ENCODE assay signal across 9 cellular contexts in genomic region chr9:104746798-104747197, GRCh38. TPM values are rescaled to one million over a fixed set of nuclear protein-coding genes. Genes with fewer than 3 reads are reported as not detected.
DNase-seq lines count a peak whose midpoint lies in the region; ATAC-seq, FAIRE-seq and TF ChIP-seq lines count a peak whose summit lies in the region.
"Had no signal": no experiment of that assay in that cellular context is flagged by ENCODE, and none has a peak within 500 bp of the region (broad histone marks: within the 10 kb centered on the region; RNA-seq: fewer than 3 reads in every experiment).

No MANE protein-coding gene starts in this region.

- H3K27ac Mint-ChIP-seq in activated T-cell treated with anti-CD3 and anti-CD28 coated beads, Interleukin-2, amount 50 U/mL, for 72 hours, result peak overlapping the region; percentile 97
- peak overlapping the region; percentile 99 for H3K27ac Mint-ChIP-seq in activated naive CD8-positive, alpha-beta T cell treated with anti-CD3 and anti-CD28 coated beads, Interleukin-2, amount 10 ng/mL, durations not matched to agents 7 days and 5 days

- no peaks in the 10 kb centered on the region for H4K20me1 ChIP-seq in HepG2 (ENCODE audit: insufficient read depth, low read length)

- intact Hi-C loops in HepG2 (cut with micrococcal nuclease; ENCODE audit: unreplicated experiment) (loop anchor here (5.0 kb wide), 1 partner anchor 654 kb away; the partner anchor contains the start of gene SMC2), tibial artery (cut with DNase I; ENCODE audit: low total_unique reads) (loop anchor here (10.0 kb wide), 1 partner anchor 652 kb away; the partner anchor contains the start of gene SMC2)

- H3K9me3 ChIP-seq in HepG2 (ENCODE audit: low read length) (no peaks in the 10 kb centered on the region), tibial artery (no peaks in the 10 kb centered on the region)

- H3K36me3 Mint-ChIP-seq in activated T-cell treated with anti-CD3 and anti-CD28 coated beads, Interleukin-2, amount 50 U/mL, for 72 hours (ENCODE audit: insufficient read depth in 2 of 2), result peaks cover 2% of the 10 kb centered on the region in 2 donors
- peaks cover 13% of the 10 kb centered on the region for H3K36me3 Mint-ChIP-seq in activated naive CD8-positive, alpha-beta T cell treated with anti-CD3 and anti-CD28 coated beads, Interleukin-2, amount 10 ng/mL, durations not matched to agents 7 days and 5 days

- H3K27ac ChIP-seq in HepG2 (ENCODE audit: extremely low read length, insufficient read depth, low read length) (no peak overlapping the region), tibial artery (peak overlapping the region in 1 of 2 donors; percentile 93)

- H3K36me3 ChIP-seq in HepG2 (replicated peaks in 1 of 2; ENCODE audit: control insufficient read depth in 1 of 2, insufficient read depth in 2 of 2, low read length in 2 of 2) (no peaks in the 10 kb centered on the region), tibial artery (peaks cover 0 to 3% (median 0%) of the 10 kb centered on the region in 3 donors)

- TF ChIP-seq RAD21 in HepG2 (CRISPR knock-in tag; IDR thresholded peaks at IDR 0.05), result no peak

- H3K4me3 Mint-ChIP-seq in activated T-cell treated with anti-CD3 and anti-CD28 coated beads, Interleukin-2, amount 50 U/mL, for 72 hours, result peak overlapping the region; percentile 96 to 98
- H3K4me3 Mint-ChIP-seq in activated naive CD8-positive, alpha-beta T cell treated with anti-CD3 and anti-CD28 coated beads, Interleukin-2, amount 10 ng/mL, durations not matched to agents 7 days and 5 days, result peak overlapping the region; percentile 93

- H3K4me3 ChIP-seq in HepG2 (replicated peaks in 1 of 3; ENCODE audit: insufficient read depth in 1 of 3, low read depth in 2 of 3, low read length in 3 of 3) (peak overlapping the region; percentile 71 to 90 (median 89)), tibial artery (peak overlapping the region; percentile 82 to 84)

- H3K4me2 ChIP-seq in HepG2 (ENCODE audit: low read depth, low read length), result peak overlapping the region; percentile 87

- H3K4me1 Mint-ChIP-seq in activated T-cell treated with anti-CD3 and anti-CD28 coated beads, Interleukin-2, amount 50 U/mL, for 72 hours (ENCODE audit: low read depth), result peaks cover 22% of the 10 kb centered on the region
- H3K4me1 Mint-ChIP-seq in activated naive CD8-positive, alpha-beta T cell treated with anti-CD3 and anti-CD28 coated beads, Interleukin-2, amount 10 ng/mL, durations not matched to agents 7 days and 5 days, result peaks cover 17% of the 10 kb centered on the region

- peak overlapping the region; percentile 95 for H2AFZ ChIP-seq in HepG2 (ENCODE audit: low read length)

- FAIRE-seq in HepG2 (lab: Jason Lieb, UNC), result no peak

- no peak for DNase-seq in activated T-cell treated with anti-CD3 and anti-CD28 coated beads, Interleukin-2, amount 50 U/mL, for 72 hours
- DNase-seq in activated T-cell treated with anti-CD3 and anti-CD28 coated beads, Interleukin-2, amount 50 U/mL, for 1 hour, result no peak
- no peak for DNase-seq in activated naive CD8-positive, alpha-beta T cell treated with anti-CD3 and anti-CD28 coated beads, Interleukin-2, amount 10 ng/mL, durations not matched to agents 7 days and 5 days
- DNase-seq in HepG2 (ENCODE audit: low spot score) (no peak), tibial artery (no peak)

- 0% methylated on average over 1 of the region's 1 CpG for WGBS in HepG2 (ENCODE audit: low lambda C conversion rate)

- POLR2A ChIA-PET in activated naive CD8-positive, alpha-beta T cell treated with anti-CD3 and anti-CD28 coated beads, Interleukin-2, amount 10 ng/mL, durations not matched to agents 7 days and 5 days (lab: Charles Lee), result interaction anchor here (1.0 to 2.6 kb wide), 5 partner anchors 17 to 653 kb away, joined by 3 to 28 read pairs (median 6); partner anchors contain the start of genes NIPSNAP3B, SLC44A1 and SMC2
- POLR2A ChIA-PET in HepG2 (lab: Yijun Ruan, JAX), result interaction anchor here (0.9 to 1.1 kb wide), 2 partner anchors 17 to 670 kb away, joined by 3 to 6 read pairs; partner anchors contain the start of gene NIPSNAP3B

- CTCF ChIA-PET in HepG2 (lab: Yijun Ruan, JAX; ENCODE audit: low intra/inter-chr PET ratio, low total read pairs), result no interaction called here

- H3K27me3 ChIP-seq in HepG2 (ENCODE audit: control insufficient read depth in 1 of 2, insufficient read depth in 2 of 2, low read length in 2 of 2) (no peaks in the 10 kb centered on the region), tibial artery (no peaks in the 10 kb centered on the region)

- no TSS peak for BruUV-seq in HepG2 (replicated peaks; lab: Mats Ljungman, UMichigan)

- no peaks in the 10 kb centered on the region for H3K27me3 Mint-ChIP-seq in activated T-cell treated with anti-CD3 and anti-CD28 coated beads, Interleukin-2, amount 50 U/mL, for 72 hours (ENCODE audit: low read depth)
- no peaks in the 10 kb centered on the region for H3K27me3 Mint-ChIP-seq in activated naive CD8-positive, alpha-beta T cell treated with anti-CD3 and anti-CD28 coated beads, Interleukin-2, amount 10 ng/mL, durations not matched to agents 7 days and 5 days

- no peaks in the 10 kb centered on the region for H3K79me2 ChIP-seq in HepG2 (ENCODE audit: insufficient read depth, low read length)

- no peaks in the 10 kb centered on the region for H3K9me3 Mint-ChIP-seq in activated T-cell treated with anti-CD3 and anti-CD28 coated beads, Interleukin-2, amount 50 U/mL, for 72 hours
- no peaks in the 10 kb centered on the region for H3K9me3 Mint-ChIP-seq in activated naive CD8-positive, alpha-beta T cell treated with anti-CD3 and anti-CD28 coated beads, Interleukin-2, amount 10 ng/mL, durations not matched to agents 7 days and 5 days

- no peak for ATAC-seq in activated T-cell treated with anti-CD3 and anti-CD28 coated beads, Interleukin-2, amount 50 U/mL, for 72 hours (replicated peaks in 1 of 2)
- no peak for ATAC-seq in activated naive CD8-positive, alpha-beta T cell treated with anti-CD3 and anti-CD28 coated beads, Interleukin-2, amount 10 ng/mL, durations not matched to agents 7 days and 5 days (ENCODE audit: low read depth)
- ATAC-seq in HepG2 (no peak), GM18858 (IDR thresholded peaks at IDR 0.05; ENCODE audit: unreplicated experiment) (no peak), HG03025 (IDR thresholded peaks at IDR 0.05; ENCODE audit: low FRiP score, unreplicated experiment) (no peak), GM19023 (IDR thresholded peaks at IDR 0.05; ENCODE audit: unreplicated experiment) (no peak)

- no peak for TF ChIP-seq EP300 in HepG2 (IDR thresholded peaks at IDR 0.05; ENCODE audit: low read depth in 2 of 2, low read length in 2 of 2)
- TF ChIP-seq EP300 in HepG2 (CRISPR knock-in tag; IDR thresholded peaks at IDR 0.05; ENCODE audit: borderline replicate concordance), result no peak

- no peak for TF ChIP-seq POLR2A in HepG2 (IDR thresholded peaks at IDR 0.05; ENCODE audit: insufficient read depth in 1 of 2, low read depth in 2 of 2, low read length in 2 of 2)

- H3K9ac ChIP-seq in HepG2 (ENCODE audit: insufficient read depth, low read depth, low read length), result peak overlapping the region; percentile 71; the same call in 1 of the 2 replicates

- H3K4me1 ChIP-seq in HepG2 (ENCODE audit: insufficient read depth, low read length) (peaks cover 19% of the 10 kb centered on the region), tibial artery (peaks cover 0 to 24% (median 6%) of the 10 kb centered on the region in 4 donors)

- in situ Hi-C loops in HepG2 (cut with HindIII; ENCODE audit: extremely low pct_ligation_motif_present, low pct_unique_long_range_greater_than_20kb), result no loop called here

- TF ChIP-seq CTCF in HepG2 (CRISPR knock-in tag; IDR thresholded peaks at IDR 0.05) (no peak), tibial artery (IDR thresholded peaks at IDR 0.05) (no peak)

RNA-seq across cellular contexts. Expression of gene NIPSNAP3A, which starts 0.7 kb away (rescaled TPM):
- total RNA-seq in activated T-cell treated with anti-CD3 and anti-CD28 coated beads, Interleukin-2, amount 50 U/mL, for 72 hours, result 1 to 10 TPM; 9.2 to 9.9 TPM
- total RNA-seq in activated naive CD8-positive, alpha-beta T cell treated with anti-CD3 and anti-CD28 coated beads, Interleukin-2, amount 10 ng/mL, durations not matched to agents 7 days and 5 days, result 10 to 100 TPM; 18.3 to 18.7 TPM
- 14.6 and 23.8 TPM in 2 replicates for total RNA-seq in HepG2 (2016; rRNA removed; fragmentation: Illumina TruSeq; extraction: Trizol)
- 3.1 and 3.3 TPM in 2 replicates for total RNA-seq in HepG2 (2016; cell fraction: cytosol; rRNA removed; fragmentation: Illumina TruSeq; extraction: Trizol; ENCODE audit: low read depth)
- total RNA-seq in HepG2 (2016; cell fraction: insoluble cytoplasmic fraction; rRNA removed; fragmentation: Illumina TruSeq; extraction: Trizol), result 15.3 and 24.1 TPM in 2 replicates
- total RNA-seq in HepG2 (2016; cell fraction: membrane; rRNA removed; fragmentation: Illumina TruSeq; extraction: Trizol), result 4.3 and 4.7 TPM in 2 replicates
- 7.8 and 9.0 TPM in 2 replicates for total RNA-seq in HepG2 (2016; cell fraction: nucleus; rRNA removed; fragmentation: Illumina TruSeq; extraction: Trizol)
- polyA plus RNA-seq in HepG2 (2011; rRNA removed), result 11.7 and 13.7 TPM in 2 replicates
- 5.4 and 8.4 TPM in 2 replicates for polyA plus RNA-seq in HepG2 (2011; cell fraction: cytosol; rRNA removed)
- 4.2 and 7.0 TPM in 2 replicates for polyA plus RNA-seq in HepG2 (2011; cell fraction: nucleus; rRNA removed)
- 7.9 and 8.7 TPM in 2 replicates for polyA plus RNA-seq in HepG2 (2012)
- 1.9 and 2.0 TPM in 2 replicates for polyA plus RNA-seq in HepG2 (2016; cell fraction: cytosol; fragmentation: Illumina TruSeq; extraction: Trizol; ENCODE audit: low read depth)
- 24.3 and 26.7 TPM in 2 replicates for polyA plus RNA-seq in HepG2 (2016; cell fraction: insoluble cytoplasmic fraction; fragmentation: Illumina TruSeq; extraction: Trizol; ENCODE audit: low read depth)
- 3.3 and 3.6 TPM in 2 replicates for polyA plus RNA-seq in HepG2 (2016; cell fraction: membrane; fragmentation: Illumina TruSeq; extraction: Trizol; ENCODE audit: low read depth)
- polyA plus RNA-seq in HepG2 (2016; cell fraction: nucleus; fragmentation: Illumina TruSeq; extraction: Trizol; ENCODE audit: insufficient read depth, low read depth), result 12.3 and 12.4 TPM in 2 replicates
- polyA minus RNA-seq in HepG2 (2011; rRNA and poly(A)+ RNA removed; ENCODE audit: low replicate concordance), result 3.1 and 4.9 TPM in 2 replicates
- polyA minus RNA-seq in HepG2 (2011; cell fraction: cytosol; rRNA and poly(A)+ RNA removed), result 4.4 and 4.6 TPM in 2 replicates
- polyA minus RNA-seq in HepG2 (2011; cell fraction: nucleus; rRNA and poly(A)+ RNA removed), result 8.6 and 9.1 TPM in 2 replicates

RNA-seq across cellular contexts. Expression of gene NIPSNAP3B, which starts 17.1 kb away (rescaled TPM):
- 1 to 10 TPM in 1 of 2 donors, under 1 TPM in 1; 0.49 to 2.3 TPM for total RNA-seq in activated T-cell treated with anti-CD3 and anti-CD28 coated beads, Interleukin-2, amount 50 U/mL, for 72 hours
- 1 to 10 TPM in 1 of 2 experiments, under 1 TPM in 1; 0.96 to 1.1 TPM for total RNA-seq in activated naive CD8-positive, alpha-beta T cell treated with anti-CD3 and anti-CD28 coated beads, Interleukin-2, amount 10 ng/mL, durations not matched to agents 7 days and 5 days
- 0.44 and 1.3 TPM in 2 replicates for total RNA-seq in HepG2 (2016; rRNA removed; fragmentation: Illumina TruSeq; extraction: Trizol)
- 0.18 TPM in 1 of 2 replicates, not detected in the other for total RNA-seq in HepG2 (2016; cell fraction: cytosol; rRNA removed; fragmentation: Illumina TruSeq; extraction: Trizol; ENCODE audit: low read depth)
- 0.41 and 0.76 TPM in 2 replicates for total RNA-seq in HepG2 (2016; cell fraction: insoluble cytoplasmic fraction; rRNA removed; fragmentation: Illumina TruSeq; extraction: Trizol)
- total RNA-seq in HepG2 (2016; cell fraction: membrane; rRNA removed; fragmentation: Illumina TruSeq; extraction: Trizol), result 0.12 and 0.21 TPM in 2 replicates
- total RNA-seq in HepG2 (2016; cell fraction: nucleus; rRNA removed; fragmentation: Illumina TruSeq; extraction: Trizol), result 2.1 and 2.6 TPM in 2 replicates
- polyA plus RNA-seq in HepG2 (2011; rRNA removed), result 1.5 and 2.1 TPM in 2 replicates
- 0.16 and 0.46 TPM in 2 replicates for polyA plus RNA-seq in HepG2 (2011; cell fraction: cytosol; rRNA removed)
- polyA plus RNA-seq in HepG2 (2011; cell fraction: nucleus; rRNA removed), result 2.0 and 2.8 TPM in 2 replicates
- polyA plus RNA-seq in HepG2 (2012), result 1.1 and 1.2 TPM in 2 replicates
- not detected in 2 replicates for polyA plus RNA-seq in HepG2 (2016; cell fraction: cytosol; fragmentation: Illumina TruSeq; extraction: Trizol; ENCODE audit: low read depth)
- polyA plus RNA-seq in HepG2 (2016; cell fraction: insoluble cytoplasmic fraction; fragmentation: Illumina TruSeq; extraction: Trizol; ENCODE audit: low read depth), result 0.57 and 0.63 TPM in 2 replicates
- polyA plus RNA-seq in HepG2 (2016; cell fraction: membrane; fragmentation: Illumina TruSeq; extraction: Trizol; ENCODE audit: low read depth), result 0.15 and 0.18 TPM in 2 replicates
- 2.9 and 4.1 TPM in 2 replicates for polyA plus RNA-seq in HepG2 (2016; cell fraction: nucleus; fragmentation: Illumina TruSeq; extraction: Trizol; ENCODE audit: insufficient read depth, low read depth)
- 0.40 TPM in 1 of 2 replicates, not detected in the other for polyA minus RNA-seq in HepG2 (2011; rRNA and poly(A)+ RNA removed; ENCODE audit: low replicate concordance)
- not detected in 2 replicates for polyA minus RNA-seq in HepG2 (2011; cell fraction: cytosol; rRNA and poly(A)+ RNA removed)
- polyA minus RNA-seq in HepG2 (2011; cell fraction: nucleus; rRNA and poly(A)+ RNA removed), result 2.4 and 3.0 TPM in 2 replicates

RNA-seq across cellular contexts. Expression of gene OR13D1, which starts 52.5 kb away (rescaled TPM):
- not detected for total RNA-seq in activated T-cell treated with anti-CD3 and anti-CD28 coated beads, Interleukin-2, amount 50 U/mL, for 72 hours
- total RNA-seq in activated naive CD8-positive, alpha-beta T cell treated with anti-CD3 and anti-CD28 coated beads, Interleukin-2, amount 10 ng/mL, durations not matched to agents 7 days and 5 days, result not detected
- total RNA-seq in HepG2 (2016; rRNA removed; fragmentation: Illumina TruSeq; extraction: Trizol), result not detected in 2 replicates
- not detected in 2 replicates for total RNA-seq in HepG2 (2016; cell fraction: cytosol; rRNA removed; fragmentation: Illumina TruSeq; extraction: Trizol; ENCODE audit: low read depth)
- not detected in 2 replicates for total RNA-seq in HepG2 (2016; cell fraction: insoluble cytoplasmic fraction; rRNA removed; fragmentation: Illumina TruSeq; extraction: Trizol)
- not detected in 2 replicates for total RNA-seq in HepG2 (2016; cell fraction: membrane; rRNA removed; fragmentation: Illumina TruSeq; extraction: Trizol)
- not detected in 2 replicates for total RNA-seq in HepG2 (2016; cell fraction: nucleus; rRNA removed; fragmentation: Illumina TruSeq; extraction: Trizol)
- not detected in 2 replicates for polyA plus RNA-seq in HepG2 (2011; rRNA removed)
- polyA plus RNA-seq in HepG2 (2011; cell fraction: cytosol; rRNA removed), result not detected in 2 replicates
- polyA plus RNA-seq in HepG2 (2011; cell fraction: nucleus; rRNA removed), result not detected in 2 replicates
- not detected in 2 replicates for polyA plus RNA-seq in HepG2 (2012)
- not detected in 2 replicates for polyA plus RNA-seq in HepG2 (2016; cell fraction: cytosol; fragmentation: Illumina TruSeq; extraction: Trizol; ENCODE audit: low read depth)
- not detected in 2 replicates for polyA plus RNA-seq in HepG2 (2016; cell fraction: insoluble cytoplasmic fraction; fragmentation: Illumina TruSeq; extraction: Trizol; ENCODE audit: low read depth)
- not detected in 2 replicates for polyA plus RNA-seq in HepG2 (2016; cell fraction: membrane; fragmentation: Illumina TruSeq; extraction: Trizol; ENCODE audit: low read depth)
- polyA plus RNA-seq in HepG2 (2016; cell fraction: nucleus; fragmentation: Illumina TruSeq; extraction: Trizol; ENCODE audit: insufficient read depth, low read depth), result not detected in 2 replicates
- polyA minus RNA-seq in HepG2 (2011; rRNA and poly(A)+ RNA removed; ENCODE audit: low replicate concordance), result not detected in 2 replicates
- not detected in 2 replicates for polyA minus RNA-seq in HepG2 (2011; cell fraction: cytosol; rRNA and poly(A)+ RNA removed)
- not detected in 2 replicates for polyA minus RNA-seq in HepG2 (2011; cell fraction: nucleus; rRNA and poly(A)+ RNA removed)
- total RNA-seq: temporal lobe had no signal
